ENCODE assay signal across 28 cellular contexts in genomic region chr7:152949790-152950189, GRCh38.
"Had no signal": no experiment of that assay in that cellular context is flagged by ENCODE, and none has a peak within 500 bp of the region (broad histone marks: within the 10 kb centered on the region; RNA-seq: fewer than 3 reads in every experiment).

No MANE protein-coding gene starts in this region.

- H3K27me3 ChIP-seq: MG63 had no signal

- ATAC-seq: Panc1, Right ventricle myocardium inferior, SK-N-SH treated with all-trans-retinoic acid at 6 μM for 48 hours, T-cell had no signal

- H3K9me3 ChIP-seq: MG63, SJCRH30 had no signal

- DNase-seq: Kasumi-1, MG63, NCI-H1048, NCI-H1417, NCI-H1436, NCI-H146, NCI-H1694, NCI-H187, NCI-H1930, NCI-H2029 treated with DMSO at 0.1 percent for 48 hours, NCI-H2171 treated with DMSO at 0.1 percent for 48 hours, NCI-H2227 treated with DMSO at 0.1 percent for 48 hours, NCI-H345, NCI-H446, NCI-H510A treated with DMSO at 0.1 percent for 48 hours, NCI-H524 treated with DMSO at 0.1 percent for 48 hours, NCI-H526 treated with DMSO at 0.1 percent for 48 hours, NCI-H774, PC-9, SHP77, SIG-M5, SJCRH30, T-cell had no signal

- H2AFZ ChIP-seq: PC-9 had no signal

- H3K4me1 ChIP-seq: SJCRH30 had no signal

- H3K27ac ChIP-seq: PC-9, RWPE1, SJCRH30, SK-N-MC had no signal

- H3K4me2 ChIP-seq: PC-9 had no signal

- H3K4me3 ChIP-seq: MG63, PC-9, SJCRH30, SK-N-MC had no signal

- H3K36me3 ChIP-seq: MG63 had no signal
